27 cellular contexts compared by ENCODE assay signal in the genomic region with DNA sequence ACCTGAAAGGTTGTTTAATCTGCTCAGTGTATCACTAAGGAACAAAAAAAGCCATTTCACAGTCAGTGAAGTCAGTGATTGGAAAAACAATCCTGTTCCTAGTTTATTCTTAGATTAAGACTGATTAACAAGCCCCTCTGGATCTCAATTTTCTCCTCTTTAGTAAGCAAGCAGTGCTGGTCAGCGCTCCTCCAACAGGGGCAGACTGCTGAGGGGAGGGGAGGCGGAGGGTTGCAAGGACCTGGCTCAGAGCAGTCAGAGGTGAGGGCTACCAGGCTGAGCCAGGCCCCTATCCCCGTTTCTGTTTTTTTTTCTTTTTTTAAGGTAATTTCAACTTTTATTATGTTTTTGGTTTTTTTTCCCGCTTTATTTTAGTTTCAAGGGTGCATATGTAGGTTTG. TPM values are rescaled to one million over a fixed set of nuclear protein-coding genes. Genes with fewer than 3 reads are reported as not detected.
"Had no signal": no experiment of that assay in that cellular context is flagged by ENCODE, and none has a peak within 500 bp of the region (broad histone marks: within the 10 kb centered on the region; RNA-seq: fewer than 3 reads in every experiment).

No MANE protein-coding gene starts in this region.

- ATAC-seq: activated CD8-positive, alpha-beta memory T cell treated with anti-CD3 and anti-CD28 coated beads, Interleukin-2, amount 10 ng/mL, durations not matched to agents 7 days and 5 days; activated CD8-positive, alpha-beta T cell treated with anti-CD3 and anti-CD28 coated beads for 36 hours; gastrocnemius medialis; naive thymus-derived CD4-positive, alpha-beta T cell had no signal

- H3K4me3 ChIP-seq: colonic mucosa, dorsolateral prefrontal cortex, esophagus squamous epithelium, gastrocnemius medialis, left ventricle myocardium inferior, sigmoid colon, upper lobe of left lung had no signal

- H3K9me3 Mint-ChIP-seq: activated CD4-positive, alpha-beta T cell treated with anti-CD3 and anti-CD28 coated beads, Interleukin-2, amount 10 ng/mL, durations not matched to agents 7 days and 5 days; activated CD8-positive, alpha-beta T cell treated with anti-CD3 and anti-CD28 coated beads for 36 hours; activated naive CD4-positive, alpha-beta T cell treated with anti-CD3 and anti-CD28 coated beads, Interleukin-2, amount 50 U/mL, for 24 hours; central memory CD8-positive, alpha-beta T cell; neural crest cell had no signal

- H3K36me3 Mint-ChIP-seq: activated CD8-positive, alpha-beta memory T cell treated with anti-CD3 and anti-CD28 coated beads, Interleukin-2, amount 10 ng/mL, durations not matched to agents 7 days and 5 days; activated naive CD4-positive, alpha-beta T cell treated with anti-CD3 and anti-CD28 coated beads, Interleukin-2, amount 50 U/mL, for 24 hours; naive thymus-derived CD4-positive, alpha-beta T cell had no signal

- H3K4me1 ChIP-seq: colonic mucosa, gastrocnemius medialis, left ventricle myocardium inferior, sigmoid colon had no signal

- H3K27ac Mint-ChIP-seq: activated CD4-positive, alpha-beta T cell treated with anti-CD3 and anti-CD28 coated beads, Interleukin-2, amount 10 ng/mL, durations not matched to agents 7 days and 5 days; activated CD8-positive, alpha-beta memory T cell treated with anti-CD3 and anti-CD28 coated beads, Interleukin-2, amount 10 ng/mL, durations not matched to agents 7 days and 5 days; activated CD8-positive, alpha-beta T cell treated with anti-CD3 and anti-CD28 coated beads for 36 hours; activated naive CD4-positive, alpha-beta T cell treated with anti-CD3 and anti-CD28 coated beads, Interleukin-2, amount 50 U/mL, for 24 hours; naive thymus-derived CD4-positive, alpha-beta T cell had no signal

- H3K9me3 ChIP-seq: colonic mucosa, esophagus squamous epithelium, gastrocnemius medialis, left ventricle myocardium inferior, sigmoid colon, upper lobe of left lung had no signal

- DNase-seq: activated CD4-positive, alpha-beta T cell treated with anti-CD3 and anti-CD28 coated beads, Interleukin-2, amount 10 ng/mL, durations not matched to agents 7 days and 5 days; activated CD4-positive, CD25-positive, alpha-beta regulatory T cell treated with anti-CD3 and anti-CD28 coated beads, Interleukin-2, amount 50 U/mL, for 72 hours; activated CD8-positive, alpha-beta memory T cell treated with anti-CD3 and anti-CD28 coated beads, Interleukin-2, amount 10 ng/mL, durations not matched to agents 7 days and 5 days; activated CD8-positive, alpha-beta T cell treated with anti-CD3 and anti-CD28 coated beads for 36 hours; activated gamma-delta T cell; activated T-cell treated with anti-CD3 and anti-CD28 coated beads for 4 hours; aorta; colonic mucosa; dorsolateral prefrontal cortex; esophagus squamous epithelium; gastrocnemius medialis; head of caudate nucleus; hypothalamus; islet precursor cell; left ventricle myocardium inferior; naive thymus-derived CD4-positive, alpha-beta T cell; posterior cingulate gyrus; sigmoid colon; stimulated activated CD4-positive, alpha-beta T cell treated with anti-CD3 and anti-CD28 coated beads, Interleukin-4, amount 100 ng/mL, for 1 hour; stimulated activated naive CD4-positive, alpha-beta T cell treated with Interleukin-2 at 50 U/mL for 16 hours; T-helper 2 cell had no signal

- H3K4me3 Mint-ChIP-seq: activated CD4-positive, alpha-beta T cell treated with anti-CD3 and anti-CD28 coated beads, Interleukin-2, amount 10 ng/mL, durations not matched to agents 7 days and 5 days; activated CD8-positive, alpha-beta memory T cell treated with anti-CD3 and anti-CD28 coated beads, Interleukin-2, amount 10 ng/mL, durations not matched to agents 7 days and 5 days; activated CD8-positive, alpha-beta T cell treated with anti-CD3 and anti-CD28 coated beads for 36 hours; activated naive CD4-positive, alpha-beta T cell treated with anti-CD3 and anti-CD28 coated beads, Interleukin-2, amount 50 U/mL, for 24 hours; central memory CD8-positive, alpha-beta T cell; naive thymus-derived CD4-positive, alpha-beta T cell; neural crest cell had no signal

- H3K4me1 Mint-ChIP-seq: activated CD4-positive, alpha-beta T cell treated with anti-CD3 and anti-CD28 coated beads, Interleukin-2, amount 10 ng/mL, durations not matched to agents 7 days and 5 days; activated CD8-positive, alpha-beta memory T cell treated with anti-CD3 and anti-CD28 coated beads, Interleukin-2, amount 10 ng/mL, durations not matched to agents 7 days and 5 days; activated naive CD4-positive, alpha-beta T cell treated with anti-CD3 and anti-CD28 coated beads, Interleukin-2, amount 50 U/mL, for 24 hours; central memory CD8-positive, alpha-beta T cell; naive thymus-derived CD4-positive, alpha-beta T cell; neural crest cell had no signal

- H3K27ac ChIP-seq: colonic mucosa, dorsolateral prefrontal cortex, esophagus squamous epithelium, gastrocnemius medialis, left ventricle myocardium inferior, sigmoid colon, upper lobe of left lung had no signal

- H3K36me3 ChIP-seq: colonic mucosa, esophagus squamous epithelium, gastrocnemius medialis, left ventricle myocardium inferior, sigmoid colon, upper lobe of left lung had no signal

RNA-seq across cellular contexts. Expression of gene KCNS3, which starts 24.7 kb away (rescaled TPM):
- total RNA-seq: activated CD4-positive, alpha-beta T cell treated with anti-CD3 and anti-CD28 coated beads, Interleukin-2, amount 10 ng/mL, durations not matched to agents 7 days and 5 days; activated CD8-positive, alpha-beta memory T cell treated with anti-CD3 and anti-CD28 coated beads, Interleukin-2, amount 10 ng/mL, durations not matched to agents 7 days and 5 days; activated CD8-positive, alpha-beta T cell treated with anti-CD3 and anti-CD28 coated beads for 36 hours; naive thymus-derived CD4-positive, alpha-beta T cell had no signal

RNA-seq across cellular contexts. Expression of gene MSGN1, which starts 37.5 kb away (rescaled TPM):
- total RNA-seq: activated CD4-positive, alpha-beta T cell treated with anti-CD3 and anti-CD28 coated beads, Interleukin-2, amount 10 ng/mL, durations not matched to agents 7 days and 5 days; activated CD8-positive, alpha-beta memory T cell treated with anti-CD3 and anti-CD28 coated beads, Interleukin-2, amount 10 ng/mL, durations not matched to agents 7 days and 5 days; activated CD8-positive, alpha-beta T cell treated with anti-CD3 and anti-CD28 coated beads for 36 hours; aorta; colonic mucosa; dorsolateral prefrontal cortex; esophagus squamous epithelium; gastrocnemius medialis; left ventricle myocardium inferior; lung microvascular endothelial cell; naive thymus-derived CD4-positive, alpha-beta T cell; neural crest cell; omental fat pad; sigmoid colon; upper lobe of left lung had no signal
